In the genomic region with DNA sequence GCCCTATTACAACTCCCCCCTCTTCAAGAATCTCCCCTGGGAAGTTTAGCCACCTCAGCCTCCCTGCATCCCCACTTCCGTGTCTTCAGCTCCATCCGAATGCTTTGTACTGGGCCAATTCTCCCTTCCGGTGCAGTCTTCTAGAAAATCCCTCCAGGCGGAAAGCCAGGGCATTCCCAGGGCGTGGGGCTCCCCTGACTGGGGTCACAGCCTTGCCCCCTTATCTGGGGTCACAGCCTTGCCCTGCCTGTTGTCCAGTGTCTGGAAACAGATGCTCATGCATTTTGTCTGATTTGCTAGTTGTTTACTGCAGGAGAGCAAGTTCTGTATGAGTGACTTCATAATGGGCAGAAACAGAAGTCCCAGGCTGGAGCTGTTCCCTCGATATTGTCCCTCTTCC, we compare ENCODE assay signal across 20 cellular contexts.
"Had no signal": no experiment of that assay in that cellular context is flagged by ENCODE, and none has a peak within 500 bp of the region (broad histone marks: within the 10 kb centered on the region; RNA-seq: fewer than 3 reads in every experiment).

No MANE protein-coding gene starts in this region.

- H3K27me3 ChIP-seq: SJSA1 had no signal

- H3K4me3 ChIP-seq: K562, SJSA1, SK-N-MC had no signal

- H3K4me2 ChIP-seq: KMS-11 had no signal

- H3K36me3 ChIP-seq: SJSA1 had no signal

- H3K9ac ChIP-seq: KMS-11 had no signal

- H3K4me1 ChIP-seq: SJSA1 had no signal

- FAIRE-seq: K562, RCC 7860 had no signal

- H3K27ac ChIP-seq: KMS-11, SJSA1, SK-N-MC had no signal

- DNase-seq: Kasumi-1, MM.1S, NCI-H1092 treated with DMSO at 0.1 percent for 48 hours, NCI-H1436 treated with DMSO at 0.1 percent for 48 hours, NCI-H1694, NCI-H187 treated with DMSO at 0.1 percent for 48 hours, NCI-H2029 treated with DMSO at 0.1 percent for 48 hours, NCI-H2171 treated with DMSO at 0.1 percent for 48 hours, NCI-H446 treated with DMSO at 0.1 percent for 48 hours, NCI-H510A treated with DMSO at 0.1 percent for 48 hours, NCI-H526, NCI-H774, Right ventricle myocardium superior, RPMI8226, SIG-M5 had no signal

- ATAC-seq: K562 had no signal

- H3K9me3 ChIP-seq: SJSA1 had no signal
